8 cellular contexts compared by ENCODE assay signal in the genomic region with DNA sequence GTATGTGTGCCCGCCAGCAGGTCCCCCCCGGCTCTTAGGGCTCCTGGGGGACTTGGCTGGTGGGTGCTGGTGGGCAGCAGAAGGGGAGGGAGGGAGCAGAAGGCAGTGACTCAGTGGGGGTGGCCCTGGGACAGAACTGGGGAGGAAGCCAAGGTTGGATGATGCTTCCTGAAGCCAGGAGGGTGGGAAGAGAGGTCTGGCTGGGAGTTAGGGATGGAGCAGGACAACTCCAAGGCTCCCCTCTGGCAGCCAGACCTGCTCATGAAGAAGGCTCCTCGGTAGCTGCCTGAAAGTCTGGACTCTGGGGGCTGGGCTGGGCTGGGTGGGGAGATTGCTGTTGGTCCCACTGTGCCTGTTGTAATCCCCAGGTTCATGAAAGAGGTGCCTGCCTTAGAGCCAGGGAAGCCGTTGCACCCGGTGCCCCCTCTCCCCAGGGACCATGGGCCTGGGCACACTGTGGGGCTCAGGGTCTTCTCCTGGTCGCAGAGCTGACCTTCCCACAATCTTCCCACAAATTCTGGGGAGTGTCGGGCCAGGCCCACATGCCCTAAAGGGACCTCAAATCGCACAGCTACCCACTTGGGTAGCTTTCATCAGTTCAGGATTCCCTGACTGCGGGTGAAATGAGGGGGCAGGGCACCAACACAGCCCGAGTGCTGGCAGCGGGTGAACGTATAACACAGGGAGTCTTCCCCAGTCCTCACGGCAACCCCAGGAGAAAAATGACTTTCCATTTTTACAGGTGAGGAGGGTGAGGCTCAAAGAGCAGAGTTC. TPM values are rescaled to one million over a fixed set of nuclear protein-coding genes. Genes with fewer than 3 reads are reported as not detected.
DNase-seq lines count a peak whose midpoint lies in the region; ATAC-seq and TF ChIP-seq lines count a peak whose summit lies in the region.

No MANE protein-coding gene starts in this region.

- H3K9me3 Mint-ChIP-seq in activated CD4-positive, alpha-beta T cell treated with anti-CD3 and anti-CD28 coated beads for 36 hours (ENCODE audit: low read depth): no peaks in the 10 kb centered on the region
- H3K9me3 Mint-ChIP-seq in T-cell: no peaks in the 10 kb centered on the region

- peaks cover 19% of the 10 kb centered on the region for H3K4me1 Mint-ChIP-seq in activated CD4-positive, alpha-beta T cell treated with anti-CD3 and anti-CD28 coated beads for 36 hours
- peaks cover 9 to 19% (median 16%) of the 10 kb centered on the region in 3 donors for H3K4me1 Mint-ChIP-seq in T-cell

- peak; percentile 11 for TF ChIP-seq CTCF in foreskin fibroblast (IDR thresholded peaks at IDR 0.05; ENCODE audit: low read depth, low read length)

- DNase-seq in activated CD4-positive, alpha-beta T cell treated with anti-CD3 and anti-CD28 coated beads for 36 hours: no peak
- DNase-seq in activated CD4-positive, alpha-beta T cell treated with anti-CD3 and anti-CD28 coated beads for 48 hours: no peak
- no peak for DNase-seq in T-cell
- peak; percentile 85 to 93 for DNase-seq in foreskin fibroblast
- peak; percentile 60 for DNase-seq in skeletal muscle cell (ENCODE audit: low read depth)
- DNase-seq in pons (ENCODE audit: low spot score): no peak
- no peak for DNase-seq in NCI-H2171 treated with DMSO at 0.1 percent for 48 hours (lab: John Stamatoyannopoulos, UW)
- DNase-seq in head of caudate nucleus: no peak

- H3K27me3 Mint-ChIP-seq in activated CD4-positive, alpha-beta T cell treated with anti-CD3 and anti-CD28 coated beads for 36 hours: no peaks in the 10 kb centered on the region
- H3K27me3 Mint-ChIP-seq in T-cell: no peaks in the 10 kb centered on the region

- no peak for ATAC-seq in activated CD4-positive, alpha-beta T cell treated with anti-CD3 and anti-CD28 coated beads for 36 hours
- no peak for ATAC-seq in T-cell (replicated peaks in 1 of 4)

- POLR2A ChIA-PET in activated CD4-positive, alpha-beta T cell treated with anti-CD3 and anti-CD28 coated beads for 36 hours (lab: Charles Lee): no interaction called here
- POLR2A ChIA-PET in T-cell (lab: Charles Lee): no interaction called here

- H3K36me3 Mint-ChIP-seq in activated CD4-positive, alpha-beta T cell treated with anti-CD3 and anti-CD28 coated beads for 36 hours (ENCODE audit: low read depth): peaks cover 18% of the 10 kb centered on the region
- peaks cover 9% of the 10 kb centered on the region for H3K36me3 Mint-ChIP-seq in T-cell

- peak overlapping the region; percentile 85 for H3K4me3 Mint-ChIP-seq in activated CD4-positive, alpha-beta T cell treated with anti-CD3 and anti-CD28 coated beads for 36 hours
- H3K4me3 Mint-ChIP-seq in T-cell: peak overlapping the region; percentile 75 to 80 (median 77)

- CTCF ChIA-PET in activated CD4-positive, alpha-beta T cell treated with anti-CD3 and anti-CD28 coated beads for 36 hours (lab: Charles Lee): interaction anchor here (0.6 to 1.5 kb wide), 16 partner anchors 15 to 448 kb away, joined by 3 to 7 read pairs (median 3); partner anchors contain the start of gene NAE1
- CTCF ChIA-PET in T-cell (lab: Charles Lee): interaction anchor here (0.5 to 0.6 kb wide), 2 partner anchors 144 to 444 kb away, joined by 3 to 4 read pairs; no protein-coding TSS in a partner anchor

- intact Hi-C loops in activated CD4-positive, alpha-beta T cell treated with anti-CD3 and anti-CD28 coated beads for 36 hours (cut with DNase I, micrococcal nuclease): loop anchor here (2.0 to 5.0 kb wide), 2 partner anchors 121 to 189 kb away; no protein-coding TSS in a partner anchor
- intact Hi-C loops in head of caudate nucleus (cut with DNase I): no loop called here

- H3K4me3 ChIP-seq in foreskin fibroblast (ENCODE audit: low read depth in 1 of 2, low read length in 2 of 2): peak overlapping the region; percentile 74 to 77
- H3K4me3 ChIP-seq in skeletal muscle cell (ENCODE audit: low read depth, low read length): peak overlapping the region; percentile 60

- peak overlapping the region; percentile 90 for H3K27ac Mint-ChIP-seq in activated CD4-positive, alpha-beta T cell treated with anti-CD3 and anti-CD28 coated beads for 36 hours
- H3K27ac Mint-ChIP-seq in T-cell: peak overlapping the region; percentile 55 to 79

RNA-seq across cellular contexts. Expression of gene PLEKHG4, which starts 1.1 kb away (rescaled TPM):
- total RNA-seq in activated CD4-positive, alpha-beta T cell treated with anti-CD3 and anti-CD28 coated beads for 36 hours: 10 to 100 TPM; 21.1 to 23.1 TPM
- total RNA-seq in T-cell: 10 to 100 TPM; 19.4 to 27.5 (median 24.9) TPM

RNA-seq across cellular contexts. Expression of gene SLC9A5, which starts 29.4 kb away (rescaled TPM):
- total RNA-seq in activated CD4-positive, alpha-beta T cell treated with anti-CD3 and anti-CD28 coated beads for 36 hours: 1 to 10 TPM; 4.5 to 5.5 TPM
- total RNA-seq in T-cell: 1 to 10 TPM; 1.4 to 2.3 (median 2.2) TPM

RNA-seq across cellular contexts. Expression of gene FHOD1, which starts 30.9 kb away (rescaled TPM):
- total RNA-seq in activated CD4-positive, alpha-beta T cell treated with anti-CD3 and anti-CD28 coated beads for 36 hours: 10 to 100 TPM; 75.5 to 77.2 TPM
- 10 to 100 TPM; 31.0 to 92.5 (median 66.2) TPM for total RNA-seq in T-cell

RNA-seq across cellular contexts. Expression of gene KCTD19, which starts 48.4 kb away (rescaled TPM):
- total RNA-seq in activated CD4-positive, alpha-beta T cell treated with anti-CD3 and anti-CD28 coated beads for 36 hours: 1 to 10 TPM; 1.8 to 2.0 TPM
- not detected for total RNA-seq in T-cell

RNA-seq across cellular contexts. Expression of gene LRRC36, which starts 48.4 kb away (rescaled TPM):
- under 1 TPM; 0.51 to 0.66 TPM for total RNA-seq in activated CD4-positive, alpha-beta T cell treated with anti-CD3 and anti-CD28 coated beads for 36 hours
- total RNA-seq in T-cell: not detected

Comparison
In these comparisons a context has a peak if more than half of its experiments do, and no peak if none do; other contexts are left out.
1. DNase-seq: peak in foreskin fibroblast (2 of 2) and skeletal muscle cell (single experiment); none in activated CD4-positive, alpha-beta T cell treated with anti-CD3 and anti-CD28 coated beads for 36 hours (single experiment), activated CD4-positive, alpha-beta T cell treated with anti-CD3 and anti-CD28 coated beads for 48 hours (single experiment), T-cell (0 of 34), pons (single experiment), NCI-H2171 treated with DMSO at 0.1 percent for 48 hours (single experiment) and head of caudate nucleus (0 of 42).